ENCODE assay signal across 27 cellular contexts in genomic region chr9:132579427-132579798, GRCh38. TPM values are rescaled to one million over a fixed set of nuclear protein-coding genes. Genes with fewer than 3 reads are reported as not detected.
"Had no signal": no experiment of that assay in that cellular context is flagged by ENCODE, and none has a peak within 500 bp of the region (broad histone marks: within the 10 kb centered on the region; RNA-seq: fewer than 3 reads in every experiment).

No MANE protein-coding gene starts in this region.

- H3K4me3 ChIP-seq: heart right ventricle, lung, mucosa of descending colon, psoas muscle, right lobe of liver, testis, tibial nerve, upper lobe of right lung, vagina had no signal

- H2AFZ ChIP-seq: parathyroid adenoma had no signal

- H3K36me3 ChIP-seq: heart right ventricle, right lobe of liver, tibial nerve, upper lobe of right lung, vagina had no signal

- H3K36me3 Mint-ChIP-seq: natural killer cell; stimulated activated memory B cell treated with anti-CD40 and anti-IgM and Interleukin-4, amounts not matched to agents 10 μg/mL and 1 μg/mL and 100 μg/mL, for 72 hours had no signal

- ATAC-seq: esophagus mucosa; heart right ventricle; left colon; left ventricle myocardium superior; mucosa of descending colon; natural killer cell; psoas muscle; right lobe of liver; stimulated activated memory B cell treated with anti-CD40 and anti-IgM and Interleukin-4, amounts not matched to agents 10 μg/mL and 1 μg/mL and 100 μg/mL, for 72 hours; stimulated activated naive CD8-positive, alpha-beta T cell treated with anti-CD3 and anti-CD28 coated beads, Interleukin-15, amount 100 ng/mL, for 72 hours; upper lobe of right lung had no signal

- H3K4me3 Mint-ChIP-seq: natural killer cell; stimulated activated memory B cell treated with anti-CD40 and anti-IgM and Interleukin-4, amounts not matched to agents 10 μg/mL and 1 μg/mL and 100 μg/mL, for 72 hours; stimulated activated naive CD8-positive, alpha-beta T cell treated with anti-CD3 and anti-CD28 coated beads, Interleukin-15, amount 100 ng/mL, for 72 hours had no signal

- H3K27ac ChIP-seq: dorsolateral prefrontal cortex, heart right ventricle, parathyroid adenoma, psoas muscle, right lobe of liver, testis, tibial nerve, upper lobe of right lung, vagina had no signal

- H3K4me1 ChIP-seq: parathyroid adenoma had no signal

- H3K79me2 ChIP-seq: parathyroid adenoma had no signal

- DNase-seq: cortex of kidney; dorsolateral prefrontal cortex; effector memory CD4-positive, alpha-beta T cell; heart right ventricle; left colon; mucosa of descending colon; natural killer cell; occipital lobe; stimulated activated CD4-positive, alpha-beta T cell treated with anti-CD3 and anti-CD28 coated beads, Interleukin-4, amount 100 ng/mL, for 1 hour; stimulated activated naive CD8-positive, alpha-beta T cell treated with anti-CD3 and anti-CD28 coated beads, Interleukin-15, amount 100 ng/mL, for 72 hours; testis; upper lobe of right lung had no signal

- H3K9me3 ChIP-seq: heart right ventricle, mucosa of descending colon, psoas muscle, right lobe of liver, testis, tibial nerve, upper lobe of right lung, vagina had no signal

- H3K27ac Mint-ChIP-seq: natural killer cell; stimulated activated memory B cell treated with anti-CD40 and anti-IgM and Interleukin-4, amounts not matched to agents 10 μg/mL and 1 μg/mL and 100 μg/mL, for 72 hours; stimulated activated naive CD8-positive, alpha-beta T cell treated with anti-CD3 and anti-CD28 coated beads, Interleukin-15, amount 100 ng/mL, for 72 hours had no signal

- H3K27me3 ChIP-seq: testis had no signal

- H3K9ac ChIP-seq: parathyroid adenoma had no signal

- H3K9me3 Mint-ChIP-seq: natural killer cell; stimulated activated memory B cell treated with anti-CD40 and anti-IgM and Interleukin-4, amounts not matched to agents 10 μg/mL and 1 μg/mL and 100 μg/mL, for 72 hours; stimulated activated naive CD8-positive, alpha-beta T cell treated with anti-CD3 and anti-CD28 coated beads, Interleukin-15, amount 100 ng/mL, for 72 hours had no signal

RNA-seq across cellular contexts. Expression of gene BARHL1, which starts 3.0 kb away (rescaled TPM):
- total RNA-seq: dorsolateral prefrontal cortex, esophagus mucosa, fibroblast of lung, frontal cortex, glomerular endothelial cell, heart right ventricle, kidney epithelial cell, left colon, left ventricle myocardium superior, lung, mucosa of descending colon, myocyte, natural killer cell, occipital lobe, psoas muscle, right lobe of liver, subcutaneous adipose tissue, tibial nerve, upper lobe of right lung, vagina had no signal
- polyA plus RNA-seq: fibroblast of lung, heart right ventricle, lung, psoas muscle had no signal
